In genomic region chr11:102405501-102405900, GRCh38 we compare ENCODE assay signal across 19 cellular contexts.
"Had no signal": no experiment of that assay in that cellular context is flagged by ENCODE, and none has a peak within 500 bp of the region (broad histone marks: within the 10 kb centered on the region; RNA-seq: fewer than 3 reads in every experiment).

No MANE protein-coding gene starts in this region.

- H3K4me3 ChIP-seq: adrenal gland had no signal

- H3K27me3 ChIP-seq: adrenal gland had no signal

- H3K27me3 Mint-ChIP-seq: activated B cell treated with CpG ODN at 0.5 μM for 24 hours; activated CD4-positive, alpha-beta memory T cell treated with anti-CD3 and anti-CD28 coated beads, Interleukin-2, amount 10 ng/mL, durations not matched to agents 7 days and 5 days; activated naive CD8-positive, alpha-beta T cell treated with anti-CD3 and anti-CD28 coated beads, Interleukin-2, amount 10 ng/mL, durations not matched to agents 7 days and 5 days had no signal

- H3K9me3 ChIP-seq: adrenal gland had no signal

- H3K27ac ChIP-seq: adrenal gland, KMS-11 had no signal

- H3K9me3 Mint-ChIP-seq: activated B cell treated with CpG ODN at 0.5 μM for 24 hours; activated CD4-positive, alpha-beta memory T cell treated with anti-CD3 and anti-CD28 coated beads, Interleukin-2, amount 10 ng/mL, durations not matched to agents 7 days and 5 days; activated naive CD8-positive, alpha-beta T cell treated with anti-CD3 and anti-CD28 coated beads, Interleukin-2, amount 10 ng/mL, durations not matched to agents 7 days and 5 days had no signal

- ATAC-seq: PC-3 had no signal

- H3K4me3 Mint-ChIP-seq: activated B cell treated with CpG ODN at 0.5 μM for 24 hours; activated CD4-positive, alpha-beta memory T cell treated with anti-CD3 and anti-CD28 coated beads, Interleukin-2, amount 10 ng/mL, durations not matched to agents 7 days and 5 days; activated naive CD8-positive, alpha-beta T cell treated with anti-CD3 and anti-CD28 coated beads, Interleukin-2, amount 10 ng/mL, durations not matched to agents 7 days and 5 days had no signal

- DNase-seq: activated B cell treated with CpG ODN at 0.5 μM for 24 hours; activated CD4-positive, alpha-beta memory T cell treated with anti-CD3 and anti-CD28 coated beads, Interleukin-2, amount 10 ng/mL, durations not matched to agents 7 days and 5 days; activated CD4-positive, alpha-beta T cell treated with anti-CD3 and anti-CD28 coated beads, Interleukin-2, amount 50 U/mL, for 1 hour; activated naive CD4-positive, alpha-beta T cell; activated naive CD8-positive, alpha-beta T cell treated with anti-CD3 and anti-CD28 coated beads, Interleukin-2, amount 10 ng/mL, durations not matched to agents 7 days and 5 days; activated T-cell treated with anti-CD3 and anti-CD28 coated beads for 4 hours; adrenal gland; anterior cingulate cortex; MV-4-11; NCI-H1092 treated with DMSO at 0.1 percent for 48 hours; NCI-H1417 treated with DMSO at 0.1 percent for 48 hours; NCI-H1694; NCI-H2029 treated with DMSO at 0.1 percent for 48 hours; NCI-H524; PC-3; SHP77 treated with DMSO at 0.1 percent for 48 hours; T-helper 2 cell; T1000 had no signal

- H3K27ac Mint-ChIP-seq: activated B cell treated with CpG ODN at 0.5 μM for 24 hours; activated CD4-positive, alpha-beta memory T cell treated with anti-CD3 and anti-CD28 coated beads, Interleukin-2, amount 10 ng/mL, durations not matched to agents 7 days and 5 days had no signal
